Comparison of ENCODE assay signal across 16 cellular contexts in genomic region chr15:97866994-97867393, GRCh38.
"Had no signal": no experiment of that assay in that cellular context is flagged by ENCODE, and none has a peak within 500 bp of the region (broad histone marks: within the 10 kb centered on the region; RNA-seq: fewer than 3 reads in every experiment).

No MANE protein-coding gene starts in this region.

- DNase-seq: activated CD4-positive, alpha-beta T cell treated with anti-CD3 and anti-CD28 coated beads for 48 hours; activated CD8-positive, alpha-beta T cell treated with anti-CD3 and anti-CD28 coated beads for 36 hours; activated effector memory CD4-positive, alpha-beta T cell treated with Interleukin-2 at 50 U/mL for 16 hours; activated T-cell treated with anti-CD3 and anti-CD28 coated beads, Interleukin-2, amount 50 U/mL, for 4 hours; adrenal gland; dorsolateral prefrontal cortex; mammary epithelial cell; naive B cell; pancreas; stimulated activated CD4-positive, alpha-beta T cell treated with anti-CD3 and anti-CD28 coated beads, Interleukin-12 subunit alpha, Interleukin-12 subunit beta, amount 100 ng/mL, for 4 hours; stimulated activated CD4-positive, alpha-beta T cell treated with anti-CD3 and anti-CD28 coated beads, Interleukin-2, amount 100 ng/mL, for 24 hours; stomach; testis; upper lobe of right lung had no signal

- H3K4me3 ChIP-seq: adrenal gland, cardiac muscle cell, dorsolateral prefrontal cortex, pancreas, stomach, testis, upper lobe of right lung had no signal

- H3K9me3 ChIP-seq: adrenal gland, pancreas, testis, upper lobe of right lung had no signal

- H3K4me1 ChIP-seq: adrenal gland, pancreas, stomach, testis, upper lobe of right lung had no signal

- H3K27ac ChIP-seq: adrenal gland, cardiac muscle cell, dorsolateral prefrontal cortex, pancreas, stomach, testis, upper lobe of right lung had no signal

- ATAC-seq: activated CD8-positive, alpha-beta T cell treated with anti-CD3 and anti-CD28 coated beads for 36 hours; activated T-cell treated with anti-CD3 and anti-CD28 coated beads, Interleukin-2, amount 50 U/mL, for 4 hours; pancreas; WTC11 had no signal

- H3K36me3 ChIP-seq: adrenal gland, cardiac muscle cell, pancreas, stomach, upper lobe of right lung had no signal

- H3K27me3 ChIP-seq: adrenal gland, cardiac muscle cell, pancreas, stomach, testis, upper lobe of right lung had no signal
